21 cellular contexts compared by ENCODE assay signal in genomic region chr2:240799183-240799740, GRCh38. TPM values are rescaled to one million over a fixed set of nuclear protein-coding genes. Genes with fewer than 3 reads are reported as not detected.
A peak's percentile ranks its signal among the peaks of the same experiment; 100 is the strongest.
DNase-seq lines count a peak whose midpoint lies in the region; ATAC-seq, FAIRE-seq and TF ChIP-seq lines count a peak whose summit lies in the region.
"Had no signal": no experiment of that assay in that cellular context is flagged by ENCODE, and none has a peak within 500 bp of the region (broad histone marks: within the 10 kb centered on the region; RNA-seq: fewer than 3 reads in every experiment).

No MANE protein-coding gene starts in this region.

- H3K4me2 ChIP-seq in H1 (ENCODE audit: insufficient read depth in 1 of 2, low read depth in 2 of 2, low read length in 2 of 2) (no peak overlapping the region), neuronal stem cell (ENCODE audit: insufficient read depth, low read length, poor library complexity, severe bottlenecking) (no peak overlapping the region)
- H3K4me2 ChIP-seq: GM23338 had no signal

- H4K20me1 ChIP-seq in H1 (replicated peaks in 1 of 2; ENCODE audit: control insufficient read depth in 1 of 2, insufficient read depth in 2 of 2, low read length in 2 of 2) = peaks cover 40 to 41% of the 10 kb centered on the region in 2 experiments

- no peak overlapping the region for H3K23ac ChIP-seq in H1 (ENCODE audit: insufficient read length)
- H3K23ac ChIP-seq in neuronal stem cell (ENCODE audit: low read depth, low read length, poor library complexity) = no peak overlapping the region

- intact Hi-C loops in Right ventricle myocardium superior (cut with DNase I) = no loop called here
- intact Hi-C loops in left cardiac atrium (cut with DNase I) = no loop called here
- intact Hi-C loops in upper lobe of right lung (cut with DNase I) = no loop called here

- POLR2A ChIA-PET in H1 (lab: Charles Lee; ENCODE audit: partially characterized antibody) = interaction anchor here (0.6 to 18.0 kb wide), 9 partner anchors 10 to 1000 kb away, joined by 3 to 291 read pairs (median 7); partner anchors contain the start of gene KIF1A

- H2BK120ac ChIP-seq in H1 (replicated peaks; ENCODE audit: low read depth, low read length) (no peak overlapping the region), neuronal stem cell (ENCODE audit: low read depth, low read length) (no peak overlapping the region)

- no peak overlapping the region for H3K27ac ChIP-seq in H1 (ENCODE audit: low read depth, low read length)
- H3K27ac ChIP-seq in neuronal stem cell (replicated peaks; ENCODE audit: low read length) = no peak overlapping the region
- H3K27ac ChIP-seq in upper lobe of right lung = no peak overlapping the region

- H2BK15ac ChIP-seq in H1 (ENCODE audit: low read length) = no peak overlapping the region
- H2BK15ac ChIP-seq in neuronal stem cell (ENCODE audit: low read length) = no peak overlapping the region

- DNase-seq in Right ventricle myocardium superior = peak; percentile 19
- DNase-seq in left cardiac atrium = no peak
- no peak for DNase-seq in H1 (ENCODE audit: low read depth in 1 of 2, low spot score in 2 of 2)
- DNase-seq in neuronal stem cell (ENCODE audit: low spot score) = no peak
- peak; percentile 47 for DNase-seq in upper lobe of right lung
- DNase-seq in NCI-H1092 treated with DMSO at 0.1 percent for 48 hours (lab: John Stamatoyannopoulos, UW) = no peak
- no peak for DNase-seq in GM20000 (ENCODE audit: low spot score)
- DNase-seq: CD4-positive, CD25-positive, alpha-beta regulatory T cell; HFFc6; KG1; NCI-H1048; NCI-H1694; NCI-H69; NK-92 treated with Interleukin-12 subunit alpha and Interleukin-12 subunit beta, amount 100 ng/mL, for 24 hours; OCI-M1; RPMI8226 had no signal

- H3K14ac ChIP-seq in H1 (ENCODE audit: insufficient read length) (no peak overlapping the region), neuronal stem cell (ENCODE audit: low read length) (no peak overlapping the region)

- H3K18ac ChIP-seq in H1 (ENCODE audit: extremely low read depth, low read length) (no peak overlapping the region), neuronal stem cell (ENCODE audit: low read length) (peak overlapping the region; percentile 37)

- H3K36me3 ChIP-seq in H1 (ENCODE audit: control insufficient read depth in 2 of 4, insufficient read depth in 4 of 4, low read length in 3 of 4) (peaks cover 19 to 49% (median 28%) of the 10 kb centered on the region in 4 experiments; a peak in 7 of 8 replicates), neuronal stem cell (replicated peaks in 1 of 2; ENCODE audit: control insufficient read depth in 2 of 2, insufficient read depth in 2 of 2, low read length in 2 of 2) (peaks cover 30 to 34% of the 10 kb centered on the region in 2 donors), upper lobe of right lung (no peaks in the 10 kb centered on the region)

- TF ChIP-seq RAD21 in H1 (IDR thresholded peaks at IDR 0.05 in 1 of 2, conservative IDR thresholded peaks at IDR 0.05 in 1 of 2; ENCODE audit: low read depth in 2 of 2, low read length in 2 of 2) = no peak

- H2AFZ ChIP-seq in H1 (ENCODE audit: low read length) = no peak overlapping the region
- H2AFZ ChIP-seq in neuronal stem cell (ENCODE audit: low read length) = no peak overlapping the region
- H2AFZ ChIP-seq: GM23338 had no signal

- WGBS in H1 (ENCODE audit: extremely low coverage in 1 of 2, insufficient coverage in 1 of 2, insufficient read length in 1 of 2, insufficient replicate concordance in 2 of 2, low coverage in 1 of 2, low lambda C conversion rate in 2 of 2, missing lambda C conversion rate in 1 of 2), 2 experiments = 87% methylated on average over 13 of the region's 13 CpGs; no CpG with 5 or more reads in 1 of the 2 experiments
- no CpG with 5 or more reads among the region's 13 CpGs for WGBS in neuronal stem cell (ENCODE audit: extremely low coverage in 2 of 2, insufficient read length in 2 of 2, insufficient replicate concordance in 1 of 2), 2 donors

- H2BK20ac ChIP-seq in H1 (ENCODE audit: low read length) = no peak overlapping the region

- no peak for TF ChIP-seq EP300 in H1 (IDR thresholded peaks at IDR 0.05; ENCODE audit: borderline replicate concordance in 1 of 2, low read depth in 2 of 2, low read length in 2 of 2)

- no peak overlapping the region for H3K4ac ChIP-seq in H1 (replicated peaks; ENCODE audit: insufficient read length, low read depth, low read length)
- no peak overlapping the region for H3K4ac ChIP-seq in neuronal stem cell (ENCODE audit: low read length)

- peaks cover 29% of the 10 kb centered on the region for H3K79me1 ChIP-seq in H1 (ENCODE audit: low read depth, low read length)
- H3K79me1 ChIP-seq in neuronal stem cell (ENCODE audit: low read depth, low read length) = peaks cover 8% of the 10 kb centered on the region

- H3K4me3 ChIP-seq in H1 (ENCODE audit: extremely low read depth in 1 of 4, insufficient read depth in 2 of 4, low read depth in 3 of 4, low read length in 4 of 4) (no peak overlapping the region), neuronal stem cell (ENCODE audit: low read length in 2 of 2) (no peak overlapping the region), upper lobe of right lung (no peak overlapping the region)
- H3K4me3 ChIP-seq: GM12878, GM23338 had no signal

- no peak overlapping the region for H2BK12ac ChIP-seq in H1 (ENCODE audit: low read depth, low read length)
- H2BK12ac ChIP-seq in neuronal stem cell (ENCODE audit: low read length) = no peak overlapping the region

- H2BK5ac ChIP-seq in H1 (ENCODE audit: low read depth, low read length) (no peak overlapping the region), neuronal stem cell (ENCODE audit: low read length) (no peak overlapping the region)

- H3K23me2 ChIP-seq in H1 (ENCODE audit: low read depth, low read length) = no peaks in the 10 kb centered on the region; the same call in 1 of the 2 replicates

- FAIRE-seq in H1 (lab: Jason Lieb, UNC) = no peak
- FAIRE-seq: GM12878, GM18507 had no signal

- no peaks in the 10 kb centered on the region for H3K27me3 ChIP-seq in H1 (replicated peaks in 1 of 4; ENCODE audit: control insufficient read depth in 3 of 4, extremely low read depth in 1 of 4, insufficient read depth in 3 of 4, low read length in 3 of 4)
- H3K27me3 ChIP-seq in neuronal stem cell (ENCODE audit: control insufficient read depth in 3 of 3, insufficient read depth in 3 of 3, low read depth in 1 of 3, low read length in 3 of 3) = no peaks in the 10 kb centered on the region
- peaks cover 34% of the 10 kb centered on the region for H3K27me3 ChIP-seq in upper lobe of right lung

- no peak overlapping the region for H4K5ac ChIP-seq in H1 (ENCODE audit: insufficient read length, low read depth, low read length)

- no peak overlapping the region for H3K56ac ChIP-seq in H1 (replicated peaks; ENCODE audit: insufficient read length, low read depth, low read length)

- H2AK5ac ChIP-seq in H1 (ENCODE audit: low read depth, low read length) = no peak overlapping the region
- H2AK5ac ChIP-seq in neuronal stem cell (ENCODE audit: low read depth, low read length) = no peak overlapping the region

- no peak for TF ChIP-seq POLR2A in H1 (IDR thresholded peaks at IDR 0.05; ENCODE audit: control extremely low read depth in 1 of 2, low read depth in 2 of 2, low read length in 2 of 2)

- no peak for ATAC-seq in Right ventricle myocardium superior (ENCODE audit: poor library complexity)
- no peak for ATAC-seq in left cardiac atrium
- ATAC-seq in upper lobe of right lung = no peak
- ATAC-seq in HG03196 (IDR thresholded peaks at IDR 0.05; ENCODE audit: unreplicated experiment) = no peak
- ATAC-seq: GM12878, GM23338 had no signal

- H3K9me3 ChIP-seq in H1 (ENCODE audit: insufficient read depth in 2 of 2, low read depth in 1 of 2, low read length in 1 of 2) (no peaks in the 10 kb centered on the region; a peak in 1 of 4 replicates), neuronal stem cell (replicated peaks in 1 of 2; ENCODE audit: control insufficient read depth in 2 of 2, insufficient read depth in 1 of 2, low read depth in 1 of 2, low read length in 2 of 2) (peaks cover 0 to 9% of the 10 kb centered on the region in 2 donors), upper lobe of right lung (no peaks in the 10 kb centered on the region)

- CTCF ChIA-PET in H1 (lab: Charles Lee; ENCODE audit: partially characterized antibody) = interaction anchor here (0.9 to 2.0 kb wide), 4 partner anchors 19 to 41 kb away, joined by 3 to 5 read pairs (median 3); no protein-coding TSS in a partner anchor

- TF ChIP-seq CTCF in H1 (IDR thresholded peaks at IDR 0.05; ENCODE audit: control extremely low read depth in 1 of 3, insufficient read depth in 1 of 3, low read depth in 1 of 3, low read length in 3 of 3) (no peak), upper lobe of right lung (IDR thresholded peaks at IDR 0.05) (no peak), GM20000 (IDR thresholded peaks at IDR 0.05; ENCODE audit: extremely low read depth, missing control alignments) (no peak)

- no peak overlapping the region for H3K9ac ChIP-seq in H1 (replicated peaks in 1 of 4; ENCODE audit: extremely low read depth in 1 of 4, low read depth in 3 of 4, low read length in 3 of 4)
- H3K9ac ChIP-seq in neuronal stem cell (ENCODE audit: low read depth, low read length, poor library complexity) = no peak overlapping the region

- H4K91ac ChIP-seq in H1 (replicated peaks; ENCODE audit: insufficient read length, low read length) = no peak overlapping the region
- no peak overlapping the region for H4K91ac ChIP-seq in neuronal stem cell (ENCODE audit: low read depth, low read length, poor library complexity)

- H3K79me2 ChIP-seq in H1 (ENCODE audit: control insufficient read depth in 1 of 2, insufficient read depth in 2 of 2, low read length in 2 of 2) = peaks cover 17 to 100% of the 10 kb centered on the region in 2 experiments

- H3K4me1 ChIP-seq in H1 (replicated peaks in 1 of 4; ENCODE audit: control insufficient read depth in 3 of 4, insufficient read depth in 4 of 4, low read length in 3 of 4) (no peaks in the 10 kb centered on the region; a peak in 1 of 7 replicates), neuronal stem cell (ENCODE audit: control insufficient read depth in 2 of 2, insufficient read depth in 1 of 2, low read depth in 1 of 2, low read length in 2 of 2) (peaks cover 0 to under 1% of the 10 kb centered on the region in 2 donors), upper lobe of right lung (no peaks in the 10 kb centered on the region)

- H4K8ac ChIP-seq in H1 (ENCODE audit: extremely low read depth, insufficient read depth, low read length) (peak overlapping the region; percentile 59; the same call in 1 of the 2 replicates), neuronal stem cell (ENCODE audit: low read depth, low read length) (no peak overlapping the region)

RNA-seq across cellular contexts. Expression of gene KIF1A, which starts 20.8 kb away (rescaled TPM):
- total RNA-seq in Right ventricle myocardium superior (0.65 TPM), left cardiac atrium (10 to 100 TPM; 27.4 to 51.5 TPM), upper lobe of right lung (0.81 TPM)
- total RNA-seq in H1 (2021; fragmentation: NEBNext Ultra II Directional; extraction: Animal tissue kit (Norgen Biotek cat#: 25700)) = 267 and 281 TPM in 2 replicates
- polyA plus RNA-seq in H1 (2011; rRNA removed) = 61.3 and 83.2 TPM in 2 replicates
- 37.7 TPM for polyA plus RNA-seq in H1 (2011; cell fraction: cytosol; rRNA removed)
- 305 TPM for polyA plus RNA-seq in H1 (2011; cell fraction: nucleus; rRNA removed)
- polyA plus RNA-seq in H1 (2012, experiment 1 of 2) = 111 to 171 TPM (median 154 TPM) in 4 replicates
- 110 TPM for polyA plus RNA-seq in H1 (2012, experiment 2 of 2)
- 161 TPM for polyA plus RNA-seq in H1 (2013, experiment 1 of 2)
- polyA plus RNA-seq in H1 (2013, experiment 2 of 2) = 135 TPM
- polyA minus RNA-seq in H1 (2011; rRNA and poly(A)+ RNA removed) = 314 and 356 TPM in 2 replicates
- 97.5 TPM for polyA minus RNA-seq in H1 (2011; cell fraction: cytosol; rRNA and poly(A)+ RNA removed)
- polyA minus RNA-seq in H1 (2011; cell fraction: nucleus; rRNA and poly(A)+ RNA removed) = 239 TPM
- polyA plus RNA-seq in neuronal stem cell (2013, experiment 1 of 2) = 32.5 TPM
- 33.9 TPM for polyA plus RNA-seq in neuronal stem cell (2013, experiment 2 of 2)
- total RNA-seq: CD4-positive, CD25-positive, alpha-beta regulatory T cell; HFFc6; M059J had no signal
- polyA plus RNA-seq: CD4-positive, CD25-positive, alpha-beta regulatory T cell had no signal

Comparison
In these comparisons a context has a peak if more than half of its experiments do, and no peak if none do; other contexts are left out.
1. DNase-seq: peak in Right ventricle myocardium superior (single experiment) and upper lobe of right lung (single experiment); none in left cardiac atrium (single experiment), H1 (0 of 2), neuronal stem cell (single experiment), NCI-H1092 treated with DMSO at 0.1 percent for 48 hours (single experiment) and GM20000 (single experiment).
2. RNA of gene KIF1A, which starts 20.8 kb away (total RNA-seq): 267 to 281 TPM in H1 and 27.4 to 51.5 TPM in left cardiac atrium; 0.81 TPM in upper lobe of right lung (single experiment) and 0.65 TPM in Right ventricle myocardium superior (single experiment); every median in the first group is over 10 times any median in the second.